Comparison of ENCODE assay signal across 1 cellular context in the genomic region with DNA sequence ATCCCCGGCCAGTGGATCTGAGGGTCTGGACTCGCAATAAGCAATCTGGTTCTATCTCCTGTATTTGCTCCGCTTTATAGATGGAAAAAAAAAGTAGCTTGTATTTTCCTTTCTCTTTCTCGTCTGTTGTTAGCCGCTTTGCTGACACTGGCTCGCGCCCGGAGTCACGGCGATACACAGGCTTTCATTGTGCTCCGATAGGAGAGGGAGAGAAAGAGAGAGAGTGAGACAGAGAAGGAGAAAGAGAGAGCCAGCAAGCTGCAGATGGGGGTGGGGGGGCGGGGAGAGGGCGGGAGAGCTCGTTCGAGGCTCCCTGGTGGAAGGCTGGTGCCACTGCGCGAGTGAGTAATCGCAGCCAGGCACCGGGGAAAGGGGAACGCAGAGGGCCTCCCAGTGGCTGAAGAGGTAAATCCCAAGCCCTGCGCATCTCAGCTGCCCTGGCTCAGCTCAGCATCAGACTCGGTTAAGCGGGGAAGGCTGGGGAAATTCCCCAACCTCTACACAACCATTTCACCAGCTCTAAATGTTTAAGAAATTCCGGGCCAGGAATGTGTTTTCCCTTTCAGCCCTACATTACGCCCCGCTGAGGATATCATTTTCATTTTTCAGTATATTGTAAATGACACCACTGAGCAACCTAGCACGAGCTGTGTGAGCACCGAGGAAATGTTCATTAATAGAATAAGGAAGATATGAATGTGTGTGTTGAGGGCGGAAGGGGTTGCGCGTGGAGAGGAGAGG.
TF ChIP-seq lines count a peak whose summit lies in the region.

Gene MAML2, minus strand, starts transcription at position 225 of the 741 bp plus-strand sequence. CDS start 1,300 bp downstream, outside the sequence.

TF ChIP-seq in HepG2, 621 proteins besides CTCF, POLR2A, EP300 and RAD21 (continued from another document and continues in another):
- TF ChIP-seq TRIM22 (IDR thresholded peaks at IDR 0.05): no peak
- no peak for TF ChIP-seq KLF13 (CRISPR knock-in tag; IDR thresholded peaks at IDR 0.05)
- TF ChIP-seq, protein P1, sequence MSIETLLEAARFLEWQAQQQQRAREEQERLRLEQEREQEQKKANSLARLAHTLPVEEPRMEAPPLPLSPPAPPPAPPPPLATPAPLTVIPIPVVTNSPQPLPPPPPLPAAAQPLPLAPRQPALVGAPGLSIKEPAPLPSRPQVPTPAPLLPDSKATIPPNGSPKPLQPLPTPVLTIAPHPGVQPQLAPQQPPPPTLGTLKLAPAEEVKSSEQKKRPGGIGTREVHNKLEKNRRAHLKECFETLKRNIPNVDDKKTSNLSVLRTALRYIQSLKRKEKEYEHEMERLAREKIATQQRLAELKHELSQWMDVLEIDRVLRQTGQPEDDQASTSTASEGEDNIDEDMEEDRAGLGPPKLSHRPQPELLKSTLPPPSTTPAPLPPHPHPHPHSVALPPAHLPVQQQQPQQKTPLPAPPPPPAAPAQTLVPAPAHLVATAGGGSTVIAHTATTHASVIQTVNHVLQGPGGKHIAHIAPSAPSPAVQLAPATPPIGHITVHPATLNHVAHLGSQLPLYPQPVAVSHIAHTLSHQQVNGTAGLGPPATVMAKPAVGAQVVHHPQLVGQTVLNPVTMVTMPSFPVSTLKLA (IDR thresholded peaks at IDR 0.05): no peak
- TF ChIP-seq TBX3 (IDR thresholded peaks at IDR 0.05; ENCODE audit: borderline replicate concordance): no peak
- TF ChIP-seq MYC (CRISPR knock-in tag; IDR thresholded peaks at IDR 0.05; ENCODE audit: borderline replicate concordance): no peak
- TF ChIP-seq ZSCAN30 (CRISPR knock-in tag; IDR thresholded peaks at IDR 0.05): no peak
- no peak for TF ChIP-seq ZNF121 (CRISPR knock-in tag; IDR thresholded peaks at IDR 0.05)
- TF ChIP-seq ATM (IDR thresholded peaks at IDR 0.05; ENCODE audit: borderline replicate concordance): no peak
- TF ChIP-seq, protein P2, sequence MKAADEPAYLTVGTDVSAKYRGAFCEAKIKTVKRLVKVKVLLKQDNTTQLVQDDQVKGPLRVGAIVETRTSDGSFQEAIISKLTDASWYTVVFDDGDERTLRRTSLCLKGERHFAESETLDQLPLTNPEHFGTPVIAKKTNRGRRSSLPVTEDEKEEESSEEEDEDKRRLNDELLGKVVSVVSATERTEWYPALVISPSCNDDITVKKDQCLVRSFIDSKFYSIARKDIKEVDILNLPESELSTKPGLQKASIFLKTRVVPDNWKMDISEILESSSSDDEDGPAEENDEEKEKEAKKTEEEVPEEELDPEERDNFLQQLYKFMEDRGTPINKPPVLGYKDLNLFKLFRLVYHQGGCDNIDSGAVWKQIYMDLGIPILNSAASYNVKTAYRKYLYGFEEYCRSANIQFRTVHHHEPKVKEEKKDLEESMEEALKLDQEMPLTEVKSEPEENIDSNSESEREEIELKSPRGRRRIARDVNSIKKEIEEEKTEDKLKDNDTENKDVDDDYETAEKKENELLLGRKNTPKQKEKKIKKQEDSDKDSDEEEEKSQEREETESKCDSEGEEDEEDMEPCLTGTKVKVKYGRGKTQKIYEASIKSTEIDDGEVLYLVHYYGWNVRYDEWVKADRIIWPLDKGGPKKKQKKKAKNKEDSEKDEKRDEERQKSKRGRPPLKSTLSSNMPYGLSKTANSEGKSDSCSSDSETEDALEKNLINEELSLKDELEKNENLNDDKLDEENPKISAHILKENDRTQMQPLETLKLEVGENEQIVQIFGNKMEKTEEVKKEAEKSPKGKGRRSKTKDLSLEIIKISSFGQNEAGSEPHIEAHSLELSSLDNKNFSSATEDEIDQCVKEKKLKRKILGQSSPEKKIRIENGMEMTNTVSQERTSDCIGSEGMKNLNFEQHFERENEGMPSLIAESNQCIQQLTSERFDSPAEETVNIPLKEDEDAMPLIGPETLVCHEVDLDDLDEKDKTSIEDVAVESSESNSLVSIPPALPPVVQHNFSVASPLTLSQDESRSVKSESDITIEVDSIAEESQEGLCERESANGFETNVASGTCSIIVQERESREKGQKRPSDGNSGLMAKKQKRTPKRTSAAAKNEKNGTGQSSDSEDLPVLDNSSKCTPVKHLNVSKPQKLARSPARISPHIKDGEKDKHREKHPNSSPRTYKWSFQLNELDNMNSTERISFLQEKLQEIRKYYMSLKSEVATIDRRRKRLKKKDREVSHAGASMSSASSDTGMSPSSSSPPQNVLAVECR (CRISPR knock-in tag; IDR thresholded peaks at IDR 0.05; ENCODE audit: borderline replicate concordance): no peak
- TF ChIP-seq ARNT (IDR thresholded peaks at IDR 0.05): no peak
- no peak for TF ChIP-seq SNAPC2 (CRISPR knock-in tag; IDR thresholded peaks at IDR 0.05)
- peak; percentile 54 for TF ChIP-seq UBTF (CRISPR knock-in tag; IDR thresholded peaks at IDR 0.05)
- TF ChIP-seq, protein P3, sequence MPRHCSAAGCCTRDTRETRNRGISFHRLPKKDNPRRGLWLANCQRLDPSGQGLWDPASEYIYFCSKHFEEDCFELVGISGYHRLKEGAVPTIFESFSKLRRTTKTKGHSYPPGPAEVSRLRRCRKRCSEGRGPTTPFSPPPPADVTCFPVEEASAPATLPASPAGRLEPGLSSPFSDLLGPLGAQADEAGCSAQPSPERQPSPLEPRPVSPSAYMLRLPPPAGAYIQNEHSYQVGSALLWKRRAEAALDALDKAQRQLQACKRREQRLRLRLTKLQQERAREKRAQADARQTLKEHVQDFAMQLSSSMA (CRISPR knock-in tag; IDR thresholded peaks at IDR 0.05): no peak
- no peak; the same call in 1 of the 2 replicates for TF ChIP-seq ZNF567 (CRISPR knock-in tag; IDR thresholded peaks at IDR 0.05; ENCODE audit: borderline replicate concordance)
- TF ChIP-seq PHB2 (IDR thresholded peaks at IDR 0.05; ENCODE audit: partially characterized antibody): no peak
- no peak for TF ChIP-seq ZNF775 (CRISPR knock-in tag; IDR thresholded peaks at IDR 0.05; ENCODE audit: borderline replicate concordance)
- no peak for TF ChIP-seq GABPA (IDR thresholded peaks at IDR 0.05; ENCODE audit: low read depth, low read length)
- no peak for TF ChIP-seq GABPA (CRISPR knock-in tag; IDR thresholded peaks at IDR 0.05; ENCODE audit: low read depth)
- TF ChIP-seq, protein P4, sequence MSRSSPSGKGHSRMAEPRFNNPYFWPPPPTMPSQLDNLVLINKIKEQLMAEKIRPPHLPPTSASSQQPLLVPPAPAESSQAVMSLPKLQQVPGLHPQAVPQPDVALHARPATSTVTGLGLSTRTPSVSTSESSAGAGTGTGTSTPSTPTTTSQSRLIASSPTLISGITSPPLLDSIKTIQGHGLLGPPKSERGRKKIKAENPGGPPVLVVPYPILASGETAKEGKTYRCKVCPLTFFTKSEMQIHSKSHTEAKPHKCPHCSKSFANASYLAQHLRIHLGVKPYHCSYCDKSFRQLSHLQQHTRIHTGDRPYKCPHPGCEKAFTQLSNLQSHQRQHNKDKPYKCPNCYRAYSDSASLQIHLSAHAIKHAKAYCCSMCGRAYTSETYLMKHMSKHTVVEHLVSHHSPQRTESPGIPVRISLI (CRISPR knock-in tag; IDR thresholded peaks at IDR 0.05; ENCODE audit: borderline replicate concordance): peak; percentile 35; the same call in 1 of the 2 replicates
- no peak; the same call in 1 of the 2 replicates for TF ChIP-seq MEIS1 (CRISPR knock-in tag; IDR thresholded peaks at IDR 0.05; ENCODE audit: borderline replicate concordance)
- no peak for TF ChIP-seq RBM39 (IDR thresholded peaks at IDR 0.05; ENCODE audit: low read depth, low read length, poor library complexity, severe bottlenecking)
- TF ChIP-seq ZZZ3 (CRISPR knock-in tag; IDR thresholded peaks at IDR 0.05; ENCODE audit: borderline replicate concordance): no peak
- TF ChIP-seq ARHGAP35 (CRISPR knock-in tag; IDR thresholded peaks at IDR 0.05; ENCODE audit: borderline replicate concordance): no peak
- no peak for TF ChIP-seq TCF7L2 (IDR thresholded peaks at IDR 0.05; ENCODE audit: low read depth, low read length)
- no peak for TF ChIP-seq GTF3A (CRISPR knock-in tag; conservative IDR thresholded peaks at IDR 0.05)
- TF ChIP-seq TSC22D2 (CRISPR knock-in tag; IDR thresholded peaks at IDR 0.05; ENCODE audit: borderline replicate concordance): no peak
- peak; percentile 80 for TF ChIP-seq ZBTB38 (CRISPR knock-in tag; IDR thresholded peaks at IDR 0.05)
- TF ChIP-seq DR1 (CRISPR knock-in tag; IDR thresholded peaks at IDR 0.05): no peak
- TF ChIP-seq, protein P5, sequence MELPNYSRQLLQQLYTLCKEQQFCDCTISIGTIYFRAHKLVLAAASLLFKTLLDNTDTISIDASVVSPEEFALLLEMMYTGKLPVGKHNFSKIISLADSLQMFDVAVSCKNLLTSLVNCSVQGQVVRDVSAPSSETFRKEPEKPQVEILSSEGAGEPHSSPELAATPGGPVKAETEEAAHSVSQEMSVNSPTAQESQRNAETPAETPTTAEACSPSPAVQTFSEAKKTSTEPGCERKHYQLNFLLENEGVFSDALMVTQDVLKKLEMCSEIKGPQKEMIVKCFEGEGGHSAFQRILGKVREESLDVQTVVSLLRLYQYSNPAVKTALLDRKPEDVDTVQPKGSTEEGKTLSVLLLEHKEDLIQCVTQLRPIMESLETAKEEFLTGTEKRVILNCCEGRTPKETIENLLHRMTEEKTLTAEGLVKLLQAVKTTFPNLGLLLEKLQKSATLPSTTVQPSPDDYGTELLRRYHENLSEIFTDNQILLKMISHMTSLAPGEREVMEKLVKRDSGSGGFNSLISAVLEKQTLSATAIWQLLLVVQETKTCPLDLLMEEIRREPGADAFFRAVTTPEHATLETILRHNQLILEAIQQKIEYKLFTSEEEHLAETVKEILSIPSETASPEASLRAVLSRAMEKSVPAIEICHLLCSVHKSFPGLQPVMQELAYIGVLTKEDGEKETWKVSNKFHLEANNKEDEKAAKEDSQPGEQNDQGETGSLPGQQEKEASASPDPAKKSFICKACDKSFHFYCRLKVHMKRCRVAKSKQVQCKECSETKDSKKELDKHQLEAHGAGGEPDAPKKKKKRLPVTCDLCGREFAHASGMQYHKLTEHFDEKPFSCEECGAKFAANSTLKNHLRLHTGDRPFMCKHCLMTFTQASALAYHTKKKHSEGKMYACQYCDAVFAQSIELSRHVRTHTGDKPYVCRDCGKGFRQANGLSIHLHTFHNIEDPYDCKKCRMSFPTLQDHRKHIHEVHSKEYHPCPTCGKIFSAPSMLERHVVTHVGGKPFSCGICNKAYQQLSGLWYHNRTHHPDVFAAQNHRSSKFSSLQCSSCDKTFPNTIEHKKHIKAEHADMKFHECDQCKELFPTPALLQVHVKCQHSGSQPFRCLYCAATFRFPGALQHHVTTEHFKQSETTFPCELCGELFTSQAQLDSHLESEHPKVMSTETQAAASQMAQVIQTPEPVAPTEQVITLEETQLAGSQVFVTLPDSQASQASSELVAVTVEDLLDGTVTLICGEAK (IDR thresholded peaks at IDR 0.05): no peak
- TF ChIP-seq, protein P5 (CRISPR knock-in tag; IDR thresholded peaks at IDR 0.05): no peak
- TF ChIP-seq POLR2AphosphoS5 (IDR thresholded peaks at IDR 0.05; ENCODE audit: low read depth, low read length): no peak
- no peak for TF ChIP-seq ZNF224 (CRISPR knock-in tag; IDR thresholded peaks at IDR 0.05)
- 0 out of 2 replicates have a peak, but pooled peaks have one; percentile 24 for TF ChIP-seq GFI1 (CRISPR knock-in tag; IDR thresholded peaks at IDR 0.05; ENCODE audit: borderline replicate concordance)
- no peak for TF ChIP-seq ZNF672 (CRISPR knock-in tag; IDR thresholded peaks at IDR 0.05)
